ENCODE assay signal across 25 cellular contexts in genomic region chr3:146153429-146153828, GRCh38. TPM values are rescaled to one million over a fixed set of nuclear protein-coding genes. Genes with fewer than 3 reads are reported as not detected.
DNase-seq lines count a peak whose midpoint lies in the region; ATAC-seq and TF ChIP-seq lines count a peak whose summit lies in the region.
"Had no signal": no experiment of that assay in that cellular context is flagged by ENCODE, and none has a peak within 500 bp of the region (broad histone marks: within the 10 kb centered on the region; RNA-seq: fewer than 3 reads in every experiment).

No MANE protein-coding gene starts in this region.

- ATAC-seq in GM21786 (IDR thresholded peaks at IDR 0.05; ENCODE audit: unreplicated experiment) = no peak

- H3K9me3 Mint-ChIP-seq in HFFc6 = no peaks in the 10 kb centered on the region
- H3K9me3 Mint-ChIP-seq: activated B cell treated with CpG ODN at 0.5 μM for 24 hours; activated naive CD8-positive, alpha-beta T cell treated with anti-CD3 and anti-CD28 coated beads, Interleukin-2, amount 10 ng/mL, durations not matched to agents 7 days and 5 days; endodermal cell had no signal

- TF ChIP-seq CTCF in HFFc6 (IDR thresholded peaks at IDR 0.05) = no peak

- H3K27me3 Mint-ChIP-seq in HFFc6 (ENCODE audit: insufficient read depth) = peaks cover 3% of the 10 kb centered on the region; the same call in 1 of the 2 replicates

- H3K27ac ChIP-seq in cingulate gyrus (ENCODE audit: low read depth, low read length) (peak overlapping the region; percentile 31), muscle layer of colon (ENCODE audit: low read depth, low read length) (peak overlapping the region; percentile 76), stomach smooth muscle (ENCODE audit: low read length) (peak overlapping the region; percentile 81), caudate nucleus (ENCODE audit: low read depth, low read length) (no peak overlapping the region)
- H3K27ac ChIP-seq: colonic mucosa, KMS-11, RWPE1 had no signal

- H3K4me1 ChIP-seq in muscle layer of colon (ENCODE audit: insufficient read depth, low read length) (peaks cover 63% of the 10 kb centered on the region), stomach smooth muscle (ENCODE audit: control insufficient read depth, insufficient read depth, low read length) (peaks cover 27% of the 10 kb centered on the region)
- H3K4me1 ChIP-seq: colonic mucosa had no signal

- peak overlapping the region; percentile 28 for H3K9ac ChIP-seq in muscle layer of colon (ENCODE audit: low read length)
- H3K9ac ChIP-seq in stomach smooth muscle (ENCODE audit: low read length in 2 of 2) = peak overlapping the region in 1 of 2 donors; percentile 34
- H3K9ac ChIP-seq: KMS-11 had no signal

- H3K9me3 ChIP-seq in muscle layer of colon (ENCODE audit: low read length) = no peaks in the 10 kb centered on the region
- no peaks in the 10 kb centered on the region for H3K9me3 ChIP-seq in stomach smooth muscle (ENCODE audit: control insufficient read depth in 2 of 2, low read length in 2 of 2)
- H3K9me3 ChIP-seq: body of pancreas, colonic mucosa had no signal

- peaks cover 17% of the 10 kb centered on the region; the same call in 1 of the 2 replicates for H3K36me3 Mint-ChIP-seq in HFFc6 (ENCODE audit: low read depth)
- H3K36me3 Mint-ChIP-seq: activated naive CD8-positive, alpha-beta T cell treated with anti-CD3 and anti-CD28 coated beads, Interleukin-2, amount 10 ng/mL, durations not matched to agents 7 days and 5 days; CD4-positive, alpha-beta memory T cell had no signal

- no peaks in the 10 kb centered on the region for H3K27me3 ChIP-seq in muscle layer of colon (ENCODE audit: control insufficient read depth in 1 of 2, insufficient read depth in 2 of 2, low read length in 2 of 2)
- no peaks in the 10 kb centered on the region for H3K27me3 ChIP-seq in stomach smooth muscle (ENCODE audit: control insufficient read depth in 1 of 2, insufficient read depth in 2 of 2, low read length in 2 of 2)
- H3K27me3 ChIP-seq: body of pancreas, colonic mucosa had no signal

- no peaks in the 10 kb centered on the region for H3K36me3 ChIP-seq in muscle layer of colon (ENCODE audit: insufficient read depth, low read length)
- peaks cover 0 to 5% of the 10 kb centered on the region in 2 donors for H3K36me3 ChIP-seq in stomach smooth muscle (ENCODE audit: control insufficient read depth in 2 of 2, insufficient read depth in 2 of 2, low read length in 2 of 2)
- H3K36me3 ChIP-seq: colonic mucosa had no signal

- H3K4me3 ChIP-seq in muscle layer of colon (ENCODE audit: low read depth in 1 of 2, low read length in 2 of 2) = peak overlapping the region in 1 of 2 donors; percentile 44
- peak overlapping the region; percentile 5 to 62 for H3K4me3 ChIP-seq in stomach smooth muscle (ENCODE audit: low read length in 2 of 2)
- H3K4me3 ChIP-seq: body of pancreas, colonic mucosa had no signal

- DNase-seq in HFFc6 = no peak
- no peak for DNase-seq in caudate nucleus (lab: John Stamatoyannopoulos, UW)
- no peak for DNase-seq in SKM-1 (lab: John Stamatoyannopoulos, UW; ENCODE audit: unreplicated experiment)
- DNase-seq: activated B cell treated with CpG ODN at 0.5 μM for 24 hours; activated CD4-positive, alpha-beta T cell treated with anti-CD3 and anti-CD28 coated beads, Interleukin-2, amount 50 U/mL, for 48 hours; activated CD8-positive, alpha-beta memory T cell treated with anti-CD3 and anti-CD28 coated beads, Interleukin-2, amount 50 U/mL, for 48 hours; activated effector memory CD4-positive, alpha-beta T cell treated with Interleukin-2 at 50 U/mL for 16 hours; activated naive CD8-positive, alpha-beta T cell treated with anti-CD3 and anti-CD28 coated beads, Interleukin-2, amount 10 ng/mL, durations not matched to agents 7 days and 5 days; CD4-positive, alpha-beta memory T cell; colonic mucosa; DMS153; endodermal cell; GDM1; HCEC 1CT; left cardiac atrium; NCI-H510A treated with DMSO at 0.1 percent for 48 hours; stimulated activated CD4-positive, alpha-beta T cell treated with anti-CD3 and anti-CD28 coated beads, Interleukin-15, amount 100 ng/mL, for 24 hours; stimulated activated CD8-positive, alpha-beta memory T cell treated with anti-CD3 and anti-CD28 coated beads, Interleukin-4, amount 100 ng/mL, for 48 hours had no signal

- peaks cover 72% of the 10 kb centered on the region for H3K4me1 Mint-ChIP-seq in HFFc6 (ENCODE audit: low read depth)
- H3K4me1 Mint-ChIP-seq: activated B cell treated with CpG ODN at 0.5 μM for 24 hours; activated naive CD8-positive, alpha-beta T cell treated with anti-CD3 and anti-CD28 coated beads, Interleukin-2, amount 10 ng/mL, durations not matched to agents 7 days and 5 days; CD4-positive, alpha-beta memory T cell had no signal

- H3K4me3 Mint-ChIP-seq in HFFc6 = no peak overlapping the region
- H3K4me3 Mint-ChIP-seq: activated B cell treated with CpG ODN at 0.5 μM for 24 hours; activated naive CD8-positive, alpha-beta T cell treated with anti-CD3 and anti-CD28 coated beads, Interleukin-2, amount 10 ng/mL, durations not matched to agents 7 days and 5 days; CD4-positive, alpha-beta memory T cell; endodermal cell had no signal

- 0 out of 2 replicates have a peak overlapping the region, but pooled peaks have one; percentile 59 for H3K27ac Mint-ChIP-seq in HFFc6
- H3K27ac Mint-ChIP-seq: activated B cell treated with CpG ODN at 0.5 μM for 24 hours; activated naive CD8-positive, alpha-beta T cell treated with anti-CD3 and anti-CD28 coated beads, Interleukin-2, amount 10 ng/mL, durations not matched to agents 7 days and 5 days; CD4-positive, alpha-beta memory T cell had no signal

RNA-seq across cellular contexts. Expression of gene PLOD2, which starts 7.6 kb away (rescaled TPM):
- total RNA-seq in HFFc6 (2021; fragmentation: NEBNext Ultra II Directional; extraction: Animal tissue kit (Norgen Biotek cat#: 25700)) = 100 to 1,000 TPM; 181 to 358 (median 200) TPM
- total RNA-seq: activated B cell treated with CpG ODN at 0.5 μM for 24 hours; CD4-positive, alpha-beta memory T cell had no signal
